In genomic region chr10:95501203-95502094, GRCh38 we compare ENCODE assay signal across 1 cellular context.
TF ChIP-seq lines count a peak whose summit lies in the region.

No MANE protein-coding gene starts in this region.

TF ChIP-seq in H1, 55 proteins besides CTCF, POLR2A, EP300 and RAD21:
- no peak for TF ChIP-seq JUND (IDR thresholded peaks at IDR 0.05; ENCODE audit: low read length)
- TF ChIP-seq HDAC2 (IDR thresholded peaks at IDR 0.05; ENCODE audit: borderline replicate concordance in 1 of 2, low read depth in 2 of 2, low read length in 2 of 2): no peak
